ENCODE assay signal across 1 cellular context in genomic region chr21:45387506-45387905, GRCh38.
TF ChIP-seq lines count a peak whose summit lies in the region.

No MANE protein-coding gene starts in this region.

TF ChIP-seq in SK-N-SH treated with all-trans-retinoic acid at 6 μM for 48 hours, 23 proteins besides CTCF, POLR2A, EP300 and RAD21 (continued from another document):
- no peak for TF ChIP-seq TSHZ2 (CRISPR knock-in tag; IDR thresholded peaks at IDR 0.05)
- TF ChIP-seq ESRRG (CRISPR knock-in tag; IDR thresholded peaks at IDR 0.05), result no peak
- TF ChIP-seq ZFP30 (CRISPR knock-in tag; IDR thresholded peaks at IDR 0.05), result no peak
